Comparison of ENCODE assay signal across 12 cellular contexts in the genomic region with DNA sequence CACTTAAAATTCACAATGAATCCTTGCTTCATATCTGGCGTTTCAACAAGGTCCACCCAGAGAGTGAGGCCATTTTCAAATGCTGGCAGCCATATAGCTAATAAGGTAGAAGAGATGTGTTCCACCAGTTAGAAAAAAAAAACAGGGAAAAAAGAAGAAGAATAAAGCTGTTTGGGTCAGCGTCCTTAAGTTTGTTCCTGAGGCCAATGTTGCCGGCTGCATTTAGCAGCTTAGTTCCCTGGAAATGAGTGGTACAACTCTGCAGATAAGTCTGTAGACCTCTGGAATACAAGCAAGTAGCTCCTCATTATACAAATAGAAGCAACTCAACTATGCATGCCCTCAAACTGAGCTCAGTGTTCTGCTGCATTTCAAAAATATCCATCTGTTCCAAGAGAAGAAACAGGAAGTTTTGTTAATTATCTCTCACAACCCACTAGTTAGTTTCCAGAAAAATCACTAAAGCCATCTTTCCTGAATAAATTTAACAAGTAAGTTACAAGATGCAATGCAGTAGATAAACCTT.
DNase-seq lines count a peak whose midpoint lies in the region; ATAC-seq and TF ChIP-seq lines count a peak whose summit lies in the region.
"Had no signal": no experiment of that assay in that cellular context is flagged by ENCODE, and none has a peak within 500 bp of the region (broad histone marks: within the 10 kb centered on the region; RNA-seq: fewer than 3 reads in every experiment).

No MANE protein-coding gene starts in this region.

- H3K4me2 ChIP-seq in H9 (ENCODE audit: insufficient read depth, insufficient read length, low read length) = no peak overlapping the region

- H3T11ph ChIP-seq in H9 (ENCODE audit: low read length) = no peak overlapping the region

- intact Hi-C loops in upper lobe of right lung (cut with DNase I) = no loop called here

- H2BK20ac ChIP-seq in H9 (ENCODE audit: low read depth, low read length, poor library complexity, severe bottlenecking) = no peak overlapping the region

- H3K4me3 Mint-ChIP-seq in H9 (no peak overlapping the region), nephron progenitor cell (no peak overlapping the region)
- H3K4me3 Mint-ChIP-seq: CD4-positive, CD25-positive, alpha-beta regulatory T cell had no signal

- H3K4me3 ChIP-seq in upper lobe of right lung = no peak overlapping the region
- H3K4me3 ChIP-seq: HAP-1 had no signal

- H3K4ac ChIP-seq in H9 (ENCODE audit: low read depth, low read length) = no peak overlapping the region

- no peak overlapping the region for H3K18ac ChIP-seq in H9 (ENCODE audit: insufficient read length, low read depth, low read length)

- no peak overlapping the region for H3K9ac ChIP-seq in H9 (ENCODE audit: extremely low read depth, insufficient read length, low read length)

- ATAC-seq in upper lobe of right lung = peak; percentile 16

- no peak overlapping the region for H2AK5ac ChIP-seq in H9 (ENCODE audit: insufficient read length, low read length)

- H3K36me3 ChIP-seq in upper lobe of right lung = no peaks in the 10 kb centered on the region
- H3K36me3 ChIP-seq: BE2C, HAP-1 had no signal

- no peaks in the 10 kb centered on the region for H3K23me2 ChIP-seq in H9 (ENCODE audit: insufficient read length, low read depth, low read length, poor library complexity, severe bottlenecking)

- H3K23ac ChIP-seq in H9 (ENCODE audit: insufficient read length, low read depth, low read length) = no peak overlapping the region

- no peak overlapping the region for H3K14ac ChIP-seq in H9 (ENCODE audit: insufficient read depth, low read length)

- no peak overlapping the region for H2BK120ac ChIP-seq in H9 (ENCODE audit: low read depth, low read length, poor library complexity, severe bottlenecking)

- no peaks in the 10 kb centered on the region for H3K79me2 ChIP-seq in H9 (ENCODE audit: insufficient read depth, low read length)

- no peaks in the 10 kb centered on the region for H3K27me3 ChIP-seq in H9 (ENCODE audit: insufficient read depth, low read length)
- no peaks in the 10 kb centered on the region for H3K27me3 ChIP-seq in upper lobe of right lung
- H3K27me3 ChIP-seq: BE2C had no signal

- H2AFZ ChIP-seq in H9 (ENCODE audit: low read length) = peak overlapping the region; percentile 22

- H2BK5ac ChIP-seq in H9 (ENCODE audit: insufficient read length, low read length) = no peak overlapping the region

- H3K4me1 ChIP-seq in H9 (ENCODE audit: insufficient read depth, low read length) = no peaks in the 10 kb centered on the region
- no peaks in the 10 kb centered on the region for H3K4me1 ChIP-seq in upper lobe of right lung
- H3K4me1 ChIP-seq: BE2C, Caco-2, HAP-1 had no signal

- no peak for TF ChIP-seq CTCF in H9 (conservative IDR thresholded peaks at IDR 0.05)
- no peak for TF ChIP-seq CTCF in upper lobe of right lung (IDR thresholded peaks at IDR 0.05)
- no peak for TF ChIP-seq CTCF in nephron progenitor cell (IDR thresholded peaks at IDR 0.05)

- H4K20me1 ChIP-seq in H9 (ENCODE audit: control insufficient read depth, insufficient read depth, insufficient read length) = no peaks in the 10 kb centered on the region

- H3K4me1 Mint-ChIP-seq in H9 (no peaks in the 10 kb centered on the region), nephron progenitor cell (no peaks in the 10 kb centered on the region)
- H3K4me1 Mint-ChIP-seq: CD4-positive, CD25-positive, alpha-beta regulatory T cell had no signal

- H3K79me1 ChIP-seq in H9 (ENCODE audit: insufficient read depth, low read depth, low read length, poor library complexity, severe bottlenecking) = no peaks in the 10 kb centered on the region

- H3K9me3 ChIP-seq in H9 (ENCODE audit: control insufficient read depth, low read depth, low read length) (no peaks in the 10 kb centered on the region), upper lobe of right lung (no peaks in the 10 kb centered on the region)
- H3K9me3 ChIP-seq: BE2C, Caco-2, HAP-1 had no signal

- DNase-seq in Ammon's horn (ENCODE audit: low spot score) = peak; percentile 14
- no peak for DNase-seq in H9
- DNase-seq in middle frontal gyrus (ENCODE audit: extremely low spot score, low spot score) = peak; percentile 27
- DNase-seq in upper lobe of right lung = no peak
- DNase-seq in nephron progenitor cell = no peak
- no peak for DNase-seq in stimulated activated CD4-positive, alpha-beta T cell treated with anti-CD3 and anti-CD28 coated beads, Interleukin-12 subunit alpha, Interleukin-12 subunit beta, amount 100 ng/mL, for 4 hours
- DNase-seq: BE2C; C1 segment of cervical spinal cord; Caco-2; CD4-positive, CD25-positive, alpha-beta regulatory T cell; GDM1 had no signal

- H4K5ac ChIP-seq in H9 (ENCODE audit: insufficient read length, low read depth, low read length) = no peak overlapping the region

- H3K27me3 Mint-ChIP-seq in H9 (ENCODE audit: low read depth) (no peaks in the 10 kb centered on the region), nephron progenitor cell (ENCODE audit: low read depth, poor library complexity) (no peaks in the 10 kb centered on the region)
- H3K27me3 Mint-ChIP-seq: CD4-positive, CD25-positive, alpha-beta regulatory T cell had no signal

- no peak overlapping the region for H4K8ac ChIP-seq in H9 (replicated peaks; ENCODE audit: insufficient read length, low read depth, low read length)

- no peaks in the 10 kb centered on the region; a peak in 1 of 7 replicates for H3K36me3 Mint-ChIP-seq in H9 (ENCODE audit: insufficient read depth in 1 of 3, low read depth in 3 of 3)
- H3K36me3 Mint-ChIP-seq in nephron progenitor cell (ENCODE audit: low read depth) = no peaks in the 10 kb centered on the region
- H3K36me3 Mint-ChIP-seq: CD4-positive, CD25-positive, alpha-beta regulatory T cell had no signal

- H3K9me3 Mint-ChIP-seq in H9 = no peaks in the 10 kb centered on the region; a peak in 1 of 5 replicates
- H3K9me3 Mint-ChIP-seq in nephron progenitor cell = peaks cover 6% of the 10 kb centered on the region

- no peak overlapping the region for H3K27ac Mint-ChIP-seq in H9
- no peak overlapping the region for H3K27ac Mint-ChIP-seq in nephron progenitor cell
- H3K27ac Mint-ChIP-seq: CD4-positive, CD25-positive, alpha-beta regulatory T cell had no signal

- WGBS in H9 (ENCODE audit: extremely low coverage, insufficient read length, low lambda C conversion rate) = no CpG with 5 or more reads among the region's 3 CpGs

- no peak overlapping the region for H2BK15ac ChIP-seq in H9 (ENCODE audit: low read depth, low read length)

- no peak overlapping the region for H4K91ac ChIP-seq in H9 (ENCODE audit: insufficient read length, low read depth, low read length)

- no peak overlapping the region for H3K27ac ChIP-seq in H9 (ENCODE audit: insufficient read length, low read depth, low read length)
- peak overlapping the region; percentile 30 for H3K27ac ChIP-seq in upper lobe of right lung

- no peak overlapping the region for H2BK12ac ChIP-seq in H9 (ENCODE audit: insufficient read length, low read depth, low read length)

- H3K56ac ChIP-seq in H9 (ENCODE audit: insufficient read length, low read depth, low read length) = no peak overlapping the region

Comparison
In these comparisons a context has a peak if more than half of its experiments do, and no peak if none do; other contexts are left out.
1. DNase-seq: peak in Ammon's horn (single experiment) and middle frontal gyrus (single experiment); none in H9 (single experiment), upper lobe of right lung (single experiment), nephron progenitor cell (single experiment) and stimulated activated CD4-positive, alpha-beta T cell treated with anti-CD3 and anti-CD28 coated beads, Interleukin-12 subunit alpha, Interleukin-12 subunit beta, amount 100 ng/mL, for 4 hours (single experiment).